27 cellular contexts compared by ENCODE assay signal in the genomic region with DNA sequence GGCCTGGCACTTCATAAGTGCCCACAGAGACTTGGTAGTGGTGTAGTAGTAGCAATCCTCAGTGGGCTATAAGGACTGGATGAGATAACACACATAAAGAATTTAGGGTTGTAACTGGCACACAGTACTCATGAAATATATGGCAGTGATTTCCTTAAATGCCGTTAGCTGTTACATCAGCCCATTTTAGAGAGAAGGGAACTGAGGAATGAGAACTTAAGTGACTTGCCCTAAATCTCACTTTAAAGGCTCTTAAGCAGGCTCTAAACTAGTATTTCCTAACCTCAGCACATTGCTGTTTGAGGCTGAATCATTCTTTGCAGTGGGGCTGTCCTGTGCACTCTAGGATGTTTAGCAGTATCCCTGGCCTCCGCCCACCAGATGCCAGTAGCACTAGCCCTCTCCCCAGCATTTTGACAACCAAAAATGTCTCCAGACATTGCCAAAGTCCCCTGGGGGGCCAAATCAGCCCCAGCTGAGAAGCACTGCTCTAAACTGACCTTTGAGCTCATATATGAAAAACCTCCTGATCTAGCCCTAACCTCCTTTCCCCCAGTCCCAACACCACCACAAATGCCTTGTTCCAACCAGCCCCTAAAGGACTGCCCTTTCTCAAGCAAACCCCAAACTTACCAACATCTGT. TPM values are rescaled to one million over a fixed set of nuclear protein-coding genes. Genes with fewer than 3 reads are reported as not detected.
DNase-seq lines count a peak whose midpoint lies in the region; ATAC-seq and TF ChIP-seq lines count a peak whose summit lies in the region.
"Had no signal": no experiment of that assay in that cellular context is flagged by ENCODE, and none has a peak within 500 bp of the region (broad histone marks: within the 10 kb centered on the region; RNA-seq: fewer than 3 reads in every experiment).

No MANE protein-coding gene starts in this region.

- ATAC-seq in GM23338 (no peak), HG03025 (IDR thresholded peaks at IDR 0.05; ENCODE audit: low FRiP score, unreplicated experiment) (no peak)
- ATAC-seq: CD8-positive, alpha-beta T cell; K562; stimulated activated naive CD8-positive, alpha-beta T cell treated with anti-CD3 and anti-CD28 coated beads, Interleukin-15, Interleukin-2, amounts not matched to agents 100 U/mL and 50 U/mL, for 24 hours had no signal

- H3K27ac ChIP-seq in GM23338 (ENCODE audit: low read depth) = no peak overlapping the region
- H3K27ac ChIP-seq in SK-N-SH (ENCODE audit: low read depth in 2 of 2, low read length in 1 of 2) = peak overlapping the region in 1 of 2 experiments; percentile 65; a peak in 2 of 4 replicates
- H3K27ac ChIP-seq: SJSA1, thoracic aorta, uterus had no signal

- 80% methylated on average over 2 of the region's 2 CpGs for WGBS in SK-N-SH (ENCODE audit: low lambda C conversion rate)

- H3F3A ChIP-seq in GM23338 (replicated peaks; ENCODE audit: low read depth) = no peaks in the 10 kb centered on the region
- no peaks in the 10 kb centered on the region for H3F3A ChIP-seq in SK-N-SH (replicated peaks; ENCODE audit: insufficient read depth)

- H3K36me3 Mint-ChIP-seq in brain (no peaks in the 10 kb centered on the region), osteocyte (ENCODE audit: unreplicated experiment) (no peaks in the 10 kb centered on the region), GM23338 (ENCODE audit: low read depth) (no peaks in the 10 kb centered on the region)
- H3K36me3 Mint-ChIP-seq: CD8-positive, alpha-beta T cell had no signal

- TF ChIP-seq CTCF in brain (conservative IDR thresholded peaks at IDR 0.05) (no peak), foreskin fibroblast (IDR thresholded peaks at IDR 0.05; ENCODE audit: low read depth, low read length) (no peak), osteocyte (IDR thresholded peaks at IDR 0.05) (no peak), GM23338 (conservative IDR thresholded peaks at IDR 0.05; ENCODE audit: low read depth in 2 of 2) (no peak), SK-N-SH (IDR thresholded peaks at IDR 0.05) (no peak)

- DNase-seq in AG20443 (ENCODE audit: low spot score) (peak; percentile 37), foreskin fibroblast (peak; percentile 44 to 72), osteocyte (ENCODE audit: extremely low spot score, unreplicated experiment) (no peak), NCI-H446 treated with DMSO at 0.1 percent for 48 hours (lab: John Stamatoyannopoulos, UW) (no peak), GM23338 (ENCODE audit: low spot score) (no peak), SK-N-SH (no peak)
- DNase-seq: activated B cell treated with CpG ODN at 0.5 μM for 24 hours; activated naive CD4-positive, alpha-beta T cell; activated T-cell treated with anti-CD3 and anti-CD28 coated beads, Interleukin-2, amount 50 U/mL, for 48 hours; CD8-positive, alpha-beta T cell; EL; naive B cell; NCI-H1092; NCI-H1694; NCI-H446; NCI-H82; ovary; stimulated activated CD4-positive, alpha-beta T cell treated with anti-CD3 and anti-CD28 coated beads, Interleukin-2, amount 100 ng/mL, for 24 hours; stimulated activated naive CD8-positive, alpha-beta T cell treated with anti-CD3 and anti-CD28 coated beads, Interleukin-15, Interleukin-2, amounts not matched to agents 100 U/mL and 50 U/mL, for 24 hours; T-helper 1 cell; uterus had no signal

- no peak for TF ChIP-seq EP300 in SK-N-SH (IDR thresholded peaks at IDR 0.05; ENCODE audit: borderline replicate concordance in 1 of 2, low read depth in 1 of 2, low read length in 1 of 2)

- H3K27ac Mint-ChIP-seq in brain (peak overlapping the region in 3 of 5 experiments; percentile 16 to 29 (median 27)), osteocyte (ENCODE audit: unreplicated experiment) (peak overlapping the region; percentile 2), GM23338 (no peak overlapping the region)
- H3K27ac Mint-ChIP-seq: activated B cell treated with CpG ODN at 0.5 μM for 24 hours; B cell; CD8-positive, alpha-beta T cell had no signal

- H3K36me3 ChIP-seq in GM23338 (ENCODE audit: insufficient read depth) (no peaks in the 10 kb centered on the region), SK-N-SH (replicated peaks in 1 of 2; ENCODE audit: control insufficient read depth in 1 of 2, insufficient read depth in 2 of 2, low read length in 1 of 2) (no peaks in the 10 kb centered on the region)
- H3K36me3 ChIP-seq: ovary, SJSA1, thoracic aorta, uterus had no signal

- CTCF ChIA-PET in SK-N-SH (lab: Yijun Ruan, JAX) = interaction anchor here (1.0 to 1.7 kb wide), 4 partner anchors 8 to 261 kb away, joined by 3 to 5 read pairs (median 3); no protein-coding TSS in a partner anchor

- POLR2A ChIA-PET in SK-N-SH (lab: Yijun Ruan, JAX) = interaction anchor here (2.5 kb wide), 1 partner anchor 10 kb away, joined by 14 read pairs; no protein-coding TSS in a partner anchor

- no peaks in the 10 kb centered on the region for H3K9me2 ChIP-seq in GM23338 (ENCODE audit: insufficient read depth)
- no peaks in the 10 kb centered on the region for H3K9me2 ChIP-seq in SK-N-SH

- H3K4me3 Mint-ChIP-seq in brain (no peak overlapping the region), osteocyte (ENCODE audit: unreplicated experiment) (no peak overlapping the region), GM23338 (no peak overlapping the region)
- H3K4me3 Mint-ChIP-seq: activated B cell treated with CpG ODN at 0.5 μM for 24 hours; B cell; CD8-positive, alpha-beta T cell; naive B cell had no signal

- H3K4me1 ChIP-seq in GM23338 (ENCODE audit: insufficient read depth) (peaks cover 32% of the 10 kb centered on the region), SK-N-SH (ENCODE audit: control insufficient read depth in 1 of 2, insufficient read depth in 2 of 2, low read depth in 1 of 2, low read length in 1 of 2) (peaks cover 0 to 47% of the 10 kb centered on the region in 2 experiments; a peak in 2 of 4 replicates)

- H3K27me3 ChIP-seq in GM23338 (ENCODE audit: insufficient read depth) = peaks cover 23% of the 10 kb centered on the region; the same call in 1 of the 2 replicates
- no peaks in the 10 kb centered on the region for H3K27me3 ChIP-seq in SK-N-SH (ENCODE audit: insufficient read depth)
- H3K27me3 ChIP-seq: ovary, SJSA1, uterus had no signal

- H3K4me2 ChIP-seq in GM23338 = no peak overlapping the region
- H3K4me2 ChIP-seq in SK-N-SH = no peak overlapping the region

- H3K9me3 Mint-ChIP-seq in brain = peaks cover 0 to 3% (median 0%) of the 10 kb centered on the region in 5 experiments
- no peaks in the 10 kb centered on the region for H3K9me3 Mint-ChIP-seq in osteocyte (ENCODE audit: unreplicated experiment)
- no peaks in the 10 kb centered on the region for H3K9me3 Mint-ChIP-seq in GM23338
- H3K9me3 Mint-ChIP-seq: activated B cell treated with CpG ODN at 0.5 μM for 24 hours; CD8-positive, alpha-beta T cell had no signal

- H4K20me1 ChIP-seq in GM23338 (replicated peaks; ENCODE audit: insufficient read depth) (no peaks in the 10 kb centered on the region), SK-N-SH (ENCODE audit: insufficient read depth) (no peaks in the 10 kb centered on the region)

- H3K27me3 Mint-ChIP-seq in brain (peaks cover 20% of the 10 kb centered on the region), osteocyte (ENCODE audit: unreplicated experiment) (peaks cover 6% of the 10 kb centered on the region), GM23338 (ENCODE audit: insufficient read depth, low read depth, poor library complexity) (peaks cover 20% of the 10 kb centered on the region)

- H3K4me3 ChIP-seq in foreskin fibroblast (ENCODE audit: low read depth in 1 of 2, low read length in 2 of 2) (no peak overlapping the region), GM23338 (no peak overlapping the region), SK-N-SH (ENCODE audit: low read depth in 2 of 2, low read length in 1 of 2) (no peak overlapping the region)
- H3K4me3 ChIP-seq: K562, ovary, SJSA1, thoracic aorta, uterus had no signal

- TF ChIP-seq RAD21 in SK-N-SH (IDR thresholded peaks at IDR 0.05; ENCODE audit: low read length) = no peak

- H3K9me3 ChIP-seq in SK-N-SH = no peaks in the 10 kb centered on the region
- H3K9me3 ChIP-seq: ovary, SJSA1, thoracic aorta, uterus had no signal

- no peak overlapping the region for H3K9ac ChIP-seq in SK-N-SH

- H3K79me2 ChIP-seq in GM23338 (replicated peaks; ENCODE audit: insufficient read depth) = no peaks in the 10 kb centered on the region
- H3K79me2 ChIP-seq in SK-N-SH (ENCODE audit: insufficient read depth) = no peaks in the 10 kb centered on the region

- peaks cover 53% of the 10 kb centered on the region for H3K4me1 Mint-ChIP-seq in brain
- H3K4me1 Mint-ChIP-seq in osteocyte (ENCODE audit: unreplicated experiment) = peaks cover 39% of the 10 kb centered on the region
- H3K4me1 Mint-ChIP-seq in GM23338 = peaks cover 43% of the 10 kb centered on the region

- H2AFZ ChIP-seq in GM23338 (no peak overlapping the region), SK-N-SH (ENCODE audit: low read depth) (no peak overlapping the region)

TF ChIP-seq in GM23338, 12 proteins besides CTCF, POLR2A, EP300 and RAD21 (continues in another document):
- TF ChIP-seq EZH2 (IDR thresholded peaks at IDR 0.05; ENCODE audit: low read depth, unreplicated experiment) = no peak
- TF ChIP-seq ZNF114 (CRISPR knock-in tag; IDR thresholded peaks at IDR 0.05) = no peak
- TF ChIP-seq POLR2AphosphoS5 (IDR thresholded peaks at IDR 0.05; ENCODE audit: low read depth) = no peak

TF ChIP-seq in SK-N-SH, 30 proteins besides CTCF, POLR2A, EP300 and RAD21 (continues in another document):
- TF ChIP-seq RCOR1 (IDR thresholded peaks at IDR 0.05; ENCODE audit: low read length) (no peak), TEAD4 (IDR thresholded peaks at IDR 0.05; ENCODE audit: borderline replicate concordance, insufficient read depth) (no peak)

RNA-seq across cellular contexts. Expression of a gene that starts 11.6 kb away (rescaled TPM):
- polyA plus RNA-seq in brain (ENCODE audit: insufficient read depth, low read depth, low replicate concordance) (171 TPM), GM23338 (2016; fragmentation: Nextera tagmentation; extraction: Ambion mirVana) (2.9 and 4.6 TPM in 2 replicates), SK-N-SH (2012; rRNA removed) (2.8 and 5.3 TPM in 2 replicates)
- 26.8 and 30.0 TPM in 2 replicates for total RNA-seq in osteocyte
- total RNA-seq in GM23338 (2014; rRNA removed; shearing (Covaris generic)) = 0.52 and 0.82 TPM in 2 replicates
- 8.4 and 9.9 TPM in 2 replicates for polyA plus RNA-seq in SK-N-SH (2012; cell fraction: cytosol; rRNA removed)
- polyA plus RNA-seq in SK-N-SH (2012; cell fraction: nucleus; rRNA removed) = 1.3 and 1.6 TPM in 2 replicates

RNA-seq across cellular contexts. Expression of a gene that starts 33.5 kb away (rescaled TPM):
- polyA plus RNA-seq in brain (ENCODE audit: insufficient read depth, low read depth, low replicate concordance) (31.0 TPM), GM23338 (2016; fragmentation: Nextera tagmentation; extraction: Ambion mirVana) (8.1 and 8.9 TPM in 2 replicates), SK-N-SH (2012; rRNA removed) (22.8 and 26.4 TPM in 2 replicates)
- 42.9 and 45.5 TPM in 2 replicates for total RNA-seq in osteocyte
- 23.7 and 26.2 TPM in 2 replicates for total RNA-seq in GM23338 (2014; rRNA removed; shearing (Covaris generic))
- 13.8 and 20.8 TPM in 2 replicates for polyA plus RNA-seq in SK-N-SH (2012; cell fraction: cytosol; rRNA removed)
- 12.8 and 16.0 TPM in 2 replicates for polyA plus RNA-seq in SK-N-SH (2012; cell fraction: nucleus; rRNA removed)

Comparison
In these comparisons a context has a peak if more than half of its experiments do, and no peak if none do; other contexts are left out.
1. DNase-seq: peak in AG20443 (single experiment) and foreskin fibroblast (2 of 2); none in osteocyte (single experiment), NCI-H446 treated with DMSO at 0.1 percent for 48 hours (single experiment), GM23338 (single experiment) and SK-N-SH (single experiment).
2. RNA of a gene that starts 11.6 kb away (polyA plus RNA-seq): 171 TPM in brain (single experiment); 1.3 to 9.9 TPM in SK-N-SH and 2.9 to 4.6 TPM in GM23338; every median in the first group is over 10 times any median in the second.